In the genomic region with DNA sequence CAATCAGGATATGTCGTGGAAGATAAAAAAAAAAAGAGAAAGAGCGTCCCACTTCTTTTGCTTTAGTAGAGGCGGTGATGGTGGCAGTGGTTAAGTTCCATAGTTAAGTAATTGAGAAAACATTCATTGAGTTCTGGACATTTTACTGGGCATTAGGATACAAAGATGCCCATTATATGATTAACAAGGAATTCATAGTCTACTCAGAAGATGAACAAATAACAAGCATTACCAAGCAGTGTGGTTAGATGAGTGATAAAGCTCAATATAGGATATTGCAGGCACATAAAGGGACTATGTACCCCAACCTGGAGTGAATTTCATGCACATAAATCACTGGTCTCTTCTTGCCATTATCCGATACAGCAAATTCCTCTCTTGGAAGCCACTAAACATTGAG, we compare ENCODE assay signal across 29 cellular contexts.
"Had no signal": no experiment of that assay in that cellular context is flagged by ENCODE, and none has a peak within 500 bp of the region (broad histone marks: within the 10 kb centered on the region; RNA-seq: fewer than 3 reads in every experiment).

No MANE protein-coding gene starts in this region.

- H3K27me3 ChIP-seq: neutrophil, right lobe of liver, sigmoid colon, stomach, thyroid gland, tibial nerve, upper lobe of left lung, vagina had no signal

- H3K4me1 ChIP-seq: parathyroid adenoma, psoas muscle, right lobe of liver, sigmoid colon, stomach, thyroid gland, tibial nerve, upper lobe of left lung, vagina had no signal

- H3K27ac Mint-ChIP-seq: natural killer cell treated with Interleukin-12 subunit alpha and Interleukin-12 subunit beta and Interleukin-15 and Interleukin-18, amount 100 ng/mL, for 72 hours; nephron progenitor cell; progenitor cell of endocrine pancreas; stimulated activated effector memory CD8-positive, alpha-beta T cell treated with anti-CD3 and anti-CD28 coated beads, Interleukin-12 subunit alpha, Interleukin-12 subunit beta, amount 100 ng/mL, for 72 hours; stimulated activated naive B cell treated with anti-CD40 and anti-IgM and Interleukin-4, amounts not matched to agents 10 μg/mL and 1 μg/mL and 100 μg/mL, for 72 hours; stimulated activated naive CD8-positive, alpha-beta T cell treated with anti-CD3 and anti-CD28 coated beads, Interleukin-15, Interleukin-2, amounts not matched to agents 100 ng/mL and 50 ng/mL, for 24 hours had no signal

- H3K36me3 ChIP-seq: neutrophil, right lobe of liver, sigmoid colon, stomach, thoracic aorta, thyroid gland, tibial nerve, upper lobe of left lung, vagina had no signal

- H3K27me3 Mint-ChIP-seq: natural killer cell treated with Interleukin-12 subunit alpha and Interleukin-12 subunit beta and Interleukin-15 and Interleukin-18, amount 100 ng/mL, for 72 hours; progenitor cell of endocrine pancreas; stimulated activated naive B cell treated with anti-CD40 and anti-IgM and Interleukin-4, amounts not matched to agents 10 μg/mL and 1 μg/mL and 100 μg/mL, for 72 hours; stimulated activated naive CD8-positive, alpha-beta T cell treated with anti-CD3 and anti-CD28 coated beads, Interleukin-15, Interleukin-2, amounts not matched to agents 100 ng/mL and 50 ng/mL, for 24 hours had no signal

- H3K4me3 ChIP-seq: psoas muscle, right lobe of liver, sigmoid colon, stomach, thoracic aorta, thyroid gland, tibial nerve, upper lobe of left lung, vagina had no signal

- DNase-seq: nephron progenitor cell; nucleus accumbens; posterior cingulate gyrus; psoas muscle; right cardiac atrium; right lobe of liver; sigmoid colon; small intestine; stimulated activated CD4-positive, alpha-beta T cell treated with anti-CD3 and anti-CD28 coated beads, Interleukin-15, amount 100 ng/mL, for 24 hours; stimulated activated CD4-positive, alpha-beta T cell treated with anti-CD3 and anti-CD28 coated beads, Interleukin-2, amount 100 ng/mL, for 24 hours; stimulated activated CD4-positive, alpha-beta T cell treated with anti-CD3 and anti-CD28 coated beads, Interleukin-2, amount 100 ng/mL, for 48 hours; stimulated activated CD4-positive, alpha-beta T cell treated with anti-CD3 and anti-CD28 coated beads, Interleukin-4, amount 100 ng/mL, for 24 hours; stimulated activated naive B cell treated with anti-CD40 and anti-IgM and Interleukin-4, amounts not matched to agents 10 μg/mL and 1 μg/mL and 100 μg/mL, for 72 hours; stimulated activated naive CD4-positive, alpha-beta T cell treated with Interleukin-2 at 50 U/mL for 16 hours; stomach; thyroid gland; trophoblast cell; upper lobe of left lung had no signal

- H3K4me3 Mint-ChIP-seq: natural killer cell treated with Interleukin-12 subunit alpha and Interleukin-12 subunit beta and Interleukin-15 and Interleukin-18, amount 100 ng/mL, for 72 hours; nephron progenitor cell; neural crest cell; stimulated activated effector memory CD8-positive, alpha-beta T cell treated with anti-CD3 and anti-CD28 coated beads, Interleukin-12 subunit alpha, Interleukin-12 subunit beta, amount 100 ng/mL, for 72 hours; stimulated activated naive B cell treated with anti-CD40 and anti-IgM and Interleukin-4, amounts not matched to agents 10 μg/mL and 1 μg/mL and 100 μg/mL, for 72 hours; stimulated activated naive CD8-positive, alpha-beta T cell treated with anti-CD3 and anti-CD28 coated beads, Interleukin-15, Interleukin-2, amounts not matched to agents 100 ng/mL and 50 ng/mL, for 24 hours had no signal

- H3K27ac ChIP-seq: neutrophil, parathyroid adenoma, psoas muscle, right lobe of liver, sigmoid colon, stomach, thoracic aorta, thyroid gland, upper lobe of left lung, vagina had no signal

- H2AFZ ChIP-seq: parathyroid adenoma had no signal

- H3K9me3 Mint-ChIP-seq: nephron progenitor cell; stimulated activated naive CD8-positive, alpha-beta T cell treated with anti-CD3 and anti-CD28 coated beads, Interleukin-15, Interleukin-2, amounts not matched to agents 100 ng/mL and 50 ng/mL, for 24 hours had no signal

- H3K9me3 ChIP-seq: neutrophil, psoas muscle, right lobe of liver, sigmoid colon, stomach, thoracic aorta, thyroid gland, tibial nerve, upper lobe of left lung, vagina had no signal

- H3K79me2 ChIP-seq: parathyroid adenoma had no signal

- FAIRE-seq: small intestine, urothelium cell line had no signal

- ATAC-seq: natural killer cell treated with Interleukin-12 subunit alpha and Interleukin-12 subunit beta and Interleukin-15 and Interleukin-18, amount 100 ng/mL, for 72 hours; psoas muscle; right cardiac atrium; right lobe of liver; stimulated activated effector memory CD8-positive, alpha-beta T cell treated with anti-CD3 and anti-CD28 coated beads, Interleukin-12 subunit alpha, Interleukin-12 subunit beta, amount 100 ng/mL, for 72 hours; stimulated activated naive B cell treated with anti-CD40 and anti-IgM and Interleukin-4, amounts not matched to agents 10 μg/mL and 1 μg/mL and 100 μg/mL, for 72 hours had no signal

- H3K9ac ChIP-seq: parathyroid adenoma had no signal

- H3K36me3 Mint-ChIP-seq: natural killer cell treated with Interleukin-12 subunit alpha and Interleukin-12 subunit beta and Interleukin-15 and Interleukin-18, amount 100 ng/mL, for 72 hours; stimulated activated effector memory CD8-positive, alpha-beta T cell treated with anti-CD3 and anti-CD28 coated beads, Interleukin-12 subunit alpha, Interleukin-12 subunit beta, amount 100 ng/mL, for 72 hours; stimulated activated naive B cell treated with anti-CD40 and anti-IgM and Interleukin-4, amounts not matched to agents 10 μg/mL and 1 μg/mL and 100 μg/mL, for 72 hours had no signal

- H3K4me1 Mint-ChIP-seq: nephron progenitor cell; neural crest cell; stimulated activated effector memory CD8-positive, alpha-beta T cell treated with anti-CD3 and anti-CD28 coated beads, Interleukin-12 subunit alpha, Interleukin-12 subunit beta, amount 100 ng/mL, for 72 hours; stimulated activated naive B cell treated with anti-CD40 and anti-IgM and Interleukin-4, amounts not matched to agents 10 μg/mL and 1 μg/mL and 100 μg/mL, for 72 hours had no signal
